Comparison of ENCODE assay signal across 3 cellular contexts in the genomic region with DNA sequence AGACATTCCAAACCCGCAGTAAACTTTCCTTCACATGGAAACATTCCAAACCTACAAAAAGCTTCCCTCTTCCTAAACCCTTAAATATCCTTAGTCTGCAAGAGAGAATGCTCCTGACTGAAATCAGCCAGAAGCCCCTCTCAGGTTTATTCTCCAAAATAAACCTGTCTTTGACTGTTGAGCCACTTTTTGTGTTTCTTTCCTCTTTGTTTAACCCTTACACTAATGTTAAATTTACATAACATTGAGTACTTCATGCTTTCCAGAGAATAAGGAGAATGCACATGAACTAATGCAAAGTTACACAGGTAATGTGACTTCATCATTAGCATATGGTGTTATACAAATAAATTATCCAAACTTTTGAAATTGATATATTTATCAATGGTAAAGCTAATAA.
TF ChIP-seq lines count a peak whose summit lies in the region.

No MANE protein-coding gene starts in this region.

TF ChIP-seq in HEK293, 187 proteins besides CTCF, POLR2A, EP300 and RAD21:
- TF ChIP-seq GLI2 (tag by site-specific recombination; IDR thresholded peaks at IDR 0.05; ENCODE audit: borderline replicate concordance, low read depth), result no peak
- TF ChIP-seq ZNF529 (tag by site-specific recombination; IDR thresholded peaks at IDR 0.05; ENCODE audit: insufficient replicate concordance), result peak; percentile 46
- TF ChIP-seq ZNF280D (tag by site-specific recombination; IDR thresholded peaks at IDR 0.05), result peak; percentile 32; the same call in 1 of the 2 replicates
- TF ChIP-seq SETDB1 (IDR thresholded peaks at IDR 0.05; ENCODE audit: insufficient read length, low read length), result peak; percentile 93

TF ChIP-seq in K562, 482 proteins besides CTCF, POLR2A, EP300 and RAD21 (continued from another document):
- TF ChIP-seq HLTF (IDR thresholded peaks at IDR 0.05) (peak; percentile 87), REST (CRISPR knock-in tag; IDR thresholded peaks at IDR 0.05; ENCODE audit: low read depth) (no peak)
- TF ChIP-seq, protein P1, sequence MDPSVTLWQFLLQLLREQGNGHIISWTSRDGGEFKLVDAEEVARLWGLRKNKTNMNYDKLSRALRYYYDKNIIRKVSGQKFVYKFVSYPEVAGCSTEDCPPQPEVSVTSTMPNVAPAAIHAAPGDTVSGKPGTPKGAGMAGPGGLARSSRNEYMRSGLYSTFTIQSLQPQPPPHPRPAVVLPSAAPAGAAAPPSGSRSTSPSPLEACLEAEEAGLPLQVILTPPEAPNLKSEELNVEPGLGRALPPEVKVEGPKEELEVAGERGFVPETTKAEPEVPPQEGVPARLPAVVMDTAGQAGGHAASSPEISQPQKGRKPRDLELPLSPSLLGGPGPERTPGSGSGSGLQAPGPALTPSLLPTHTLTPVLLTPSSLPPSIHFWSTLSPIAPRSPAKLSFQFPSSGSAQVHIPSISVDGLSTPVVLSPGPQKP (CRISPR knock-in tag; IDR thresholded peaks at IDR 0.05), result no peak
TF ChIP-seq in K562: peak in this region for 1.

TF ChIP-seq in H1, 55 proteins besides CTCF, POLR2A, EP300 and RAD21 (continued from another document):
- 0 out of 2 replicates have a peak, but pooled peaks have one; percentile 43 for TF ChIP-seq KDM1A (IDR thresholded peaks at IDR 0.05; ENCODE audit: borderline replicate concordance, low read length)
- TF ChIP-seq SP1 (IDR thresholded peaks at IDR 0.05; ENCODE audit: low read depth, low read length), result no peak
